8 cellular contexts compared by ENCODE assay signal in genomic region chr2:74553892-74554820, GRCh38. TPM values are rescaled to one million over a fixed set of nuclear protein-coding genes. Genes with fewer than 3 reads are reported as not detected.
DNase-seq lines count a peak whose midpoint lies in the region; ATAC-seq, FAIRE-seq and TF ChIP-seq lines count a peak whose summit lies in the region.

Gene DOK1 (plus strand): TSS chr2:74554720. CDS start chr2:74554755, 35 bp downstream.
Gene LOXL3 (minus strand): TSS chr2:74553942. CDS start chr2:74552634, 1,308 bp downstream.

- POLR2A ChIA-PET in activated CD4-positive, alpha-beta T cell treated with anti-CD3 and anti-CD28 coated beads, Interleukin-2, amount 10 ng/mL, durations not matched to agents 7 days and 5 days (lab: Charles Lee) = interaction anchor here (0.6 kb wide), 1 partner anchor 35 kb away, joined by 3 read pairs; no protein-coding TSS in a partner anchor
- POLR2A ChIA-PET in HepG2 (lab: Yijun Ruan, JAX) = interaction anchor here (0.7 to 1.7 kb wide), 4 partner anchors 24 to 72 kb away, joined by 4 to 5 read pairs (median 4); partner anchors contain the start of genes AUP1, CCDC142, HTRA2 and PCGF1

- peak; percentile 37 for ATAC-seq in HG02884 (IDR thresholded peaks at IDR 0.05; ENCODE audit: unreplicated experiment)
- ATAC-seq in HepG2 = peak; percentile 49

- 7% methylated on average over 38 of the region's 73 CpGs for WGBS in HepG2 (ENCODE audit: low lambda C conversion rate)

- H3K36me3 ChIP-seq in HepG2 (replicated peaks in 1 of 2; ENCODE audit: control insufficient read depth in 1 of 2, insufficient read depth in 2 of 2, low read length in 2 of 2) = no peaks in the 10 kb centered on the region

- no peaks in the 10 kb centered on the region for H3K9me3 ChIP-seq in HepG2 (ENCODE audit: low read length)

- peak within 1 kb of the TSS; percentile 45 for H3K9ac ChIP-seq in HepG2 (ENCODE audit: insufficient read depth, low read depth, low read length)

- H3K4me1 ChIP-seq in HepG2 (ENCODE audit: insufficient read depth, low read length) = peaks cover 69% of the 10 kb centered on the region

- peak within 1 kb of the TSS; percentile 92 for H3K4me2 ChIP-seq in HepG2 (ENCODE audit: low read depth, low read length)

- intact Hi-C loops in HepG2 (cut with micrococcal nuclease; ENCODE audit: unreplicated experiment) = no loop called here

- H3K4me3 Mint-ChIP-seq in activated CD4-positive, alpha-beta T cell treated with anti-CD3 and anti-CD28 coated beads, Interleukin-2, amount 10 ng/mL, durations not matched to agents 7 days and 5 days = peak within 1 kb of the TSS; percentile 95

- TF ChIP-seq EP300 in HepG2 (IDR thresholded peaks at IDR 0.05; ENCODE audit: low read depth in 2 of 2, low read length in 2 of 2) (no peak), HepG2 (CRISPR knock-in tag; IDR thresholded peaks at IDR 0.05; ENCODE audit: borderline replicate concordance) (no peak)

- H3K27ac Mint-ChIP-seq in activated CD4-positive, alpha-beta T cell treated with anti-CD3 and anti-CD28 coated beads, Interleukin-2, amount 10 ng/mL, durations not matched to agents 7 days and 5 days = peak within 1 kb of the TSS; percentile 94

- DNase-seq in NCI-H2196 (lab: John Stamatoyannopoulos, UW; ENCODE audit: unreplicated experiment) (peak; percentile 52), NCI-H2196 treated with DMSO at 0.1 percent for 48 hours (lab: John Stamatoyannopoulos, UW; ENCODE audit: unreplicated experiment) (no peak), NCI-H2227 treated with DMSO at 0.1 percent for 48 hours (lab: John Stamatoyannopoulos, UW) (peak; percentile 85), coronary artery (ENCODE audit: low spot score) (peak; percentile 91), HepG2 (ENCODE audit: low spot score) (peak; percentile 69)
- peak; percentile 86 for DNase-seq in activated CD4-positive, alpha-beta T cell treated with anti-CD3 and anti-CD28 coated beads, Interleukin-2, amount 10 ng/mL, durations not matched to agents 7 days and 5 days
- peak; percentile 86 for DNase-seq in stimulated activated CD4-positive, alpha-beta T cell treated with anti-CD3 and anti-CD28 coated beads, Interleukin-4, amount 100 ng/mL, for 1 hour

- TF ChIP-seq POLR2A in HepG2 (IDR thresholded peaks at IDR 0.05; ENCODE audit: insufficient read depth in 1 of 2, low read depth in 2 of 2, low read length in 2 of 2) = no peak

- CTCF ChIA-PET in activated CD4-positive, alpha-beta T cell treated with anti-CD3 and anti-CD28 coated beads, Interleukin-2, amount 10 ng/mL, durations not matched to agents 7 days and 5 days (lab: Charles Lee) = interaction anchor here (1.1 to 6.5 kb wide), 2 partner anchors 21 to 32 kb away, joined by 3 to 36 read pairs; no protein-coding TSS in a partner anchor
- CTCF ChIA-PET in HepG2 (lab: Yijun Ruan, JAX; ENCODE audit: low intra/inter-chr PET ratio, low total read pairs) = no interaction called here

- TF ChIP-seq RAD21 in HepG2 (CRISPR knock-in tag; IDR thresholded peaks at IDR 0.05) = no peak

- no TSS peak for BruUV-seq in HepG2 (replicated peaks; lab: Mats Ljungman, UMichigan)

- peaks cover 26% of the 10 kb centered on the region for H3K27me3 Mint-ChIP-seq in activated CD4-positive, alpha-beta T cell treated with anti-CD3 and anti-CD28 coated beads, Interleukin-2, amount 10 ng/mL, durations not matched to agents 7 days and 5 days

- in situ Hi-C loops in HepG2 (cut with HindIII; ENCODE audit: extremely low pct_ligation_motif_present, low pct_unique_long_range_greater_than_20kb) = no loop called here

- H3K4me3 ChIP-seq in coronary artery (peak within 1 kb of the TSS; percentile 98), HepG2 (replicated peaks in 1 of 3; ENCODE audit: insufficient read depth in 1 of 3, low read depth in 2 of 3, low read length in 3 of 3) (peak within 1 kb of the TSS; percentile 62 to 69 (median 69))

- H3K79me2 ChIP-seq in HepG2 (ENCODE audit: insufficient read depth, low read length) = no peaks in the 10 kb centered on the region

- peak within 1 kb of the TSS; percentile 31 for H2AFZ ChIP-seq in HepG2 (ENCODE audit: low read length)

- peak; percentile 44 for FAIRE-seq in HepG2 (lab: Jason Lieb, UNC)

- peaks cover 3 to 21% of the 10 kb centered on the region in 2 experiments; a peak in 2 of 5 replicates for H3K27me3 ChIP-seq in HepG2 (ENCODE audit: control insufficient read depth in 1 of 2, insufficient read depth in 2 of 2, low read length in 2 of 2)

- peaks cover 13% of the 10 kb centered on the region for H3K36me3 Mint-ChIP-seq in activated CD4-positive, alpha-beta T cell treated with anti-CD3 and anti-CD28 coated beads, Interleukin-2, amount 10 ng/mL, durations not matched to agents 7 days and 5 days (ENCODE audit: low read depth)

- no peaks in the 10 kb centered on the region for H3K9me3 Mint-ChIP-seq in activated CD4-positive, alpha-beta T cell treated with anti-CD3 and anti-CD28 coated beads, Interleukin-2, amount 10 ng/mL, durations not matched to agents 7 days and 5 days

- H4K20me1 ChIP-seq in HepG2 (ENCODE audit: insufficient read depth, low read length) = no peaks in the 10 kb centered on the region

- no peak for TF ChIP-seq CTCF in coronary artery (IDR thresholded peaks at IDR 0.05)
- TF ChIP-seq CTCF in HepG2 (CRISPR knock-in tag; IDR thresholded peaks at IDR 0.05) = no peak

- H3K4me1 Mint-ChIP-seq in activated CD4-positive, alpha-beta T cell treated with anti-CD3 and anti-CD28 coated beads, Interleukin-2, amount 10 ng/mL, durations not matched to agents 7 days and 5 days = peaks cover 27% of the 10 kb centered on the region

- H3K27ac ChIP-seq in coronary artery = peak within 1 kb of the TSS; percentile 82 to 99
- no peak within 1 kb of the TSS for H3K27ac ChIP-seq in HepG2 (ENCODE audit: extremely low read length, insufficient read depth, low read length)

TF ChIP-seq in HepG2, 621 proteins besides CTCF, POLR2A, EP300 and RAD21 (continues in another document):
- TF ChIP-seq ZNF274 (CRISPR knock-in tag; IDR thresholded peaks at IDR 0.05) (peak; percentile 66), ATF5 (CRISPR knock-in tag; IDR thresholded peaks at IDR 0.05; ENCODE audit: low read depth) (no peak)

RNA-seq across cellular contexts. Expression of gene DOK1, which starts in this region (rescaled TPM):
- total RNA-seq in activated CD4-positive, alpha-beta T cell treated with anti-CD3 and anti-CD28 coated beads, Interleukin-2, amount 10 ng/mL, durations not matched to agents 7 days and 5 days = 10 to 100 TPM; 28.0 to 34.4 TPM
- 0.53 and 0.66 TPM in 2 replicates for total RNA-seq in HepG2 (2016; rRNA removed; fragmentation: Illumina TruSeq; extraction: Trizol)
- 0.20 and 0.26 TPM in 2 replicates for total RNA-seq in HepG2 (2016; cell fraction: cytosol; rRNA removed; fragmentation: Illumina TruSeq; extraction: Trizol; ENCODE audit: low read depth)
- 0.73 and 0.74 TPM in 2 replicates for total RNA-seq in HepG2 (2016; cell fraction: insoluble cytoplasmic fraction; rRNA removed; fragmentation: Illumina TruSeq; extraction: Trizol)
- total RNA-seq in HepG2 (2016; cell fraction: membrane; rRNA removed; fragmentation: Illumina TruSeq; extraction: Trizol) = 0.46 and 0.79 TPM in 2 replicates
- total RNA-seq in HepG2 (2016; cell fraction: nucleus; rRNA removed; fragmentation: Illumina TruSeq; extraction: Trizol) = 0.34 and 0.87 TPM in 2 replicates
- 0.74 and 0.84 TPM in 2 replicates for polyA plus RNA-seq in HepG2 (2011; rRNA removed)
- polyA plus RNA-seq in HepG2 (2011; cell fraction: cytosol; rRNA removed) = 0.74 and 0.95 TPM in 2 replicates
- 0.97 and 1.7 TPM in 2 replicates for polyA plus RNA-seq in HepG2 (2011; cell fraction: nucleus; rRNA removed)
- 1.3 and 1.6 TPM in 2 replicates for polyA plus RNA-seq in HepG2 (2012)
- polyA plus RNA-seq in HepG2 (2016; cell fraction: cytosol; fragmentation: Illumina TruSeq; extraction: Trizol; ENCODE audit: low read depth) = 0.22 and 0.43 TPM in 2 replicates
- 0.35 and 0.96 TPM in 2 replicates for polyA plus RNA-seq in HepG2 (2016; cell fraction: insoluble cytoplasmic fraction; fragmentation: Illumina TruSeq; extraction: Trizol; ENCODE audit: low read depth)
- 0.50 and 0.79 TPM in 2 replicates for polyA plus RNA-seq in HepG2 (2016; cell fraction: membrane; fragmentation: Illumina TruSeq; extraction: Trizol; ENCODE audit: low read depth)
- polyA plus RNA-seq in HepG2 (2016; cell fraction: nucleus; fragmentation: Illumina TruSeq; extraction: Trizol; ENCODE audit: insufficient read depth, low read depth) = 0.36 and 0.63 TPM in 2 replicates
- polyA minus RNA-seq in HepG2 (2011; rRNA and poly(A)+ RNA removed; ENCODE audit: low replicate concordance) = 1.5 and 3.0 TPM in 2 replicates
- 0.40 and 0.62 TPM in 2 replicates for polyA minus RNA-seq in HepG2 (2011; cell fraction: cytosol; rRNA and poly(A)+ RNA removed)
- polyA minus RNA-seq in HepG2 (2011; cell fraction: nucleus; rRNA and poly(A)+ RNA removed) = 0.64 and 1.4 TPM in 2 replicates

RNA-seq across cellular contexts. Expression of gene LOXL3, which starts in this region (rescaled TPM):
- total RNA-seq in activated CD4-positive, alpha-beta T cell treated with anti-CD3 and anti-CD28 coated beads, Interleukin-2, amount 10 ng/mL, durations not matched to agents 7 days and 5 days = under 1 TPM; 0.12 to 0.15 TPM
- 0.39 and 0.55 TPM in 2 replicates for total RNA-seq in HepG2 (2016; rRNA removed; fragmentation: Illumina TruSeq; extraction: Trizol)
- not detected in 2 replicates for total RNA-seq in HepG2 (2016; cell fraction: cytosol; rRNA removed; fragmentation: Illumina TruSeq; extraction: Trizol; ENCODE audit: low read depth)
- 0.36 and 0.82 TPM in 2 replicates for total RNA-seq in HepG2 (2016; cell fraction: insoluble cytoplasmic fraction; rRNA removed; fragmentation: Illumina TruSeq; extraction: Trizol)
- total RNA-seq in HepG2 (2016; cell fraction: membrane; rRNA removed; fragmentation: Illumina TruSeq; extraction: Trizol) = 0.09 and 0.10 TPM in 2 replicates
- total RNA-seq in HepG2 (2016; cell fraction: nucleus; rRNA removed; fragmentation: Illumina TruSeq; extraction: Trizol) = 0.60 and 0.84 TPM in 2 replicates
- 6.5 and 7.2 TPM in 2 replicates for polyA plus RNA-seq in HepG2 (2011; rRNA removed)
- 6.0 and 6.6 TPM in 2 replicates for polyA plus RNA-seq in HepG2 (2011; cell fraction: cytosol; rRNA removed)
- polyA plus RNA-seq in HepG2 (2011; cell fraction: nucleus; rRNA removed) = 9.6 and 11.7 TPM in 2 replicates
- 4.3 and 13.1 TPM in 2 replicates for polyA plus RNA-seq in HepG2 (2012)
- polyA plus RNA-seq in HepG2 (2016; cell fraction: cytosol; fragmentation: Illumina TruSeq; extraction: Trizol; ENCODE audit: low read depth) = 0.19 TPM in 1 of 2 replicates, not detected in the other
- 0.13 and 0.20 TPM in 2 replicates for polyA plus RNA-seq in HepG2 (2016; cell fraction: insoluble cytoplasmic fraction; fragmentation: Illumina TruSeq; extraction: Trizol; ENCODE audit: low read depth)
- polyA plus RNA-seq in HepG2 (2016; cell fraction: membrane; fragmentation: Illumina TruSeq; extraction: Trizol; ENCODE audit: low read depth) = 0.07 and 0.14 TPM in 2 replicates
- 1.2 and 1.6 TPM in 2 replicates for polyA plus RNA-seq in HepG2 (2016; cell fraction: nucleus; fragmentation: Illumina TruSeq; extraction: Trizol; ENCODE audit: insufficient read depth, low read depth)
- polyA minus RNA-seq in HepG2 (2011; rRNA and poly(A)+ RNA removed; ENCODE audit: low replicate concordance) = 0.72 and 6.0 TPM in 2 replicates
- 1.9 and 5.7 TPM in 2 replicates for polyA minus RNA-seq in HepG2 (2011; cell fraction: cytosol; rRNA and poly(A)+ RNA removed)
- 4.0 TPM in 2 replicates for polyA minus RNA-seq in HepG2 (2011; cell fraction: nucleus; rRNA and poly(A)+ RNA removed)

Comparison
In these comparisons a context has a peak if more than half of its experiments do, and no peak if none do; other contexts are left out.
1. RNA of gene DOK1 (total RNA-seq): 28.0 to 34.4 TPM in activated CD4-positive, alpha-beta T cell treated with anti-CD3 and anti-CD28 coated beads, Interleukin-2, amount 10 ng/mL, durations not matched to agents 7 days and 5 days; 0.20 to 0.87 TPM in HepG2; every median in the first group is over 10 times any median in the second.